ENCODE assay signal across 14 cellular contexts in the genomic region with DNA sequence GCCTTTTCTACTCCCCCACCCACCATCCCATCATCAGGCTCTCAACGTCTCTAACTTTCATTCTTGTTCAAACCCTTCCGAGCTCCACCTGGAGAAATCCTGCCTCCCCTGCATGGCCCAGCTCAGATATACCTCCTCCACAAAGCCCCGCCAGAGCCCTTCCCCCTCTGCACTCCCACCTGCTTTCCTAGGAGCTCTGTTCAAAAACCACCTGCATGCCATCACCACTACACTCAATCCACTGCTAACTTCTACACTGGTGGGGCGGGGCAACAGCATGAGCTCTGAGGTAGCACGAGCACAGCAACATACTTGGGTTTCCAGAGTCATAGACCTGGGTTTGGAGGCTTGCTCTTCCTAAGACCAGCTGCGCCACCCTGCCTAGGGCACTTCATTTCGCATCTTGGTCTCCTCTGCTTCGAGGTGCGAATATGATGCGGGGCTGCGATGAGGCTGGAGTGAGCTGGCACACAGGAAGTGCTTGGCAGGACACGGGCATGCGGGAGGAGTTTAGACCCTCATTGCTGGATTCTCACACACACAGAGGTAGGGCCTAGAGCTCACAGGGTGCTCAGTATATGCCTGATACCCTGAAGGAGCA. TPM values are rescaled to one million over a fixed set of nuclear protein-coding genes. Genes with fewer than 3 reads are reported as not detected.
A peak's percentile ranks its signal among the peaks of the same experiment; 100 is the strongest.
DNase-seq lines count a peak whose midpoint lies in the region; ATAC-seq, FAIRE-seq and TF ChIP-seq lines count a peak whose summit lies in the region.
"Had no signal": no experiment of that assay in that cellular context is flagged by ENCODE, and none has a peak within 500 bp of the region (broad histone marks: within the 10 kb centered on the region; RNA-seq: fewer than 3 reads in every experiment).

No MANE protein-coding gene starts in this region.

- H3K36me3 ChIP-seq in MM.1S (replicated peaks; ENCODE audit: insufficient read depth, low read length) (no peaks in the 10 kb centered on the region; the same call in 1 of the 2 replicates), GM12878 (ENCODE audit: control insufficient read depth in 2 of 2, insufficient read depth in 2 of 2, low read length in 1 of 2) (peaks cover 2 to 11% of the 10 kb centered on the region in 2 experiments), PC-3 (ENCODE audit: low read depth, low read length) (no peaks in the 10 kb centered on the region)
- H3K36me3 ChIP-seq: esophagus squamous epithelium had no signal

- BruUV-seq in GM12878 (replicated peaks; lab: Mats Ljungman, UMichigan): no TSS peak
- BruUV-seq in PC-3 (replicated peaks; lab: Mats Ljungman, UMichigan): no TSS peak

- H4K20me1 ChIP-seq in MM.1S (ENCODE audit: insufficient read depth, low read length) (peaks cover 5% of the 10 kb centered on the region; the same call in 1 of the 2 replicates), GM12878 (ENCODE audit: control insufficient read depth, insufficient read depth) (no peaks in the 10 kb centered on the region), PC-3 (ENCODE audit: low read length) (no peaks in the 10 kb centered on the region)

- no peak overlapping the region for H3K9ac ChIP-seq in MM.1S (ENCODE audit: low read length)
- H3K9ac ChIP-seq in GM12878 (ENCODE audit: control insufficient read depth, insufficient read depth, low read length): peak overlapping the region; percentile 93
- no peak overlapping the region for H3K9ac ChIP-seq in PC-3 (ENCODE audit: low read length)

- H2AFZ ChIP-seq in MM.1S (ENCODE audit: low read length) (no peak overlapping the region), GM12878 (ENCODE audit: control insufficient read depth, low read depth, low read length) (no peak overlapping the region), PC-3 (ENCODE audit: low read length) (no peak overlapping the region)
- H2AFZ ChIP-seq: hepatocyte had no signal

- H3K27me3 ChIP-seq in MM.1S (replicated peaks; ENCODE audit: insufficient read depth, low read length) (no peaks in the 10 kb centered on the region), GM12878 (replicated peaks in 1 of 2; ENCODE audit: control insufficient read depth in 2 of 2, insufficient read depth in 2 of 2, low read length in 1 of 2) (no peaks in the 10 kb centered on the region), PC-3 (ENCODE audit: low read length) (no peaks in the 10 kb centered on the region)
- H3K27me3 ChIP-seq: esophagus squamous epithelium, hepatocyte had no signal

- TF ChIP-seq CTCF in MM.1S (IDR thresholded peaks at IDR 0.05; ENCODE audit: low read length) (no peak), GM12878 (IDR thresholded peaks at IDR 0.05 in 2 of 3, conservative IDR thresholded peaks at IDR 0.05 in 1 of 3; ENCODE audit: control insufficient read depth in 2 of 3, extremely low read depth in 1 of 3, insufficient read depth in 1 of 3, low read depth in 3 of 3, low read length in 3 of 3) (no peak), PC-3 (conservative IDR thresholded peaks at IDR 0.05; ENCODE audit: low read depth, low read length) (no peak)

- H3K27ac Mint-ChIP-seq in activated T-cell treated with anti-CD3 and anti-CD28 coated beads, Interleukin-2, amount 50 U/mL, for 24 hours: peak overlapping the region; percentile 89

- no peak for TF ChIP-seq EP300 in GM12878 (IDR thresholded peaks at IDR 0.05; ENCODE audit: borderline replicate concordance in 1 of 2, control insufficient read depth in 1 of 2, low read depth in 2 of 2, low read length in 2 of 2)

- in situ Hi-C loops in GM12878 (cut with MboI): no loop called here

- peak overlapping the region; percentile 88 for H3K4me3 Mint-ChIP-seq in activated T-cell treated with anti-CD3 and anti-CD28 coated beads, Interleukin-2, amount 50 U/mL, for 24 hours

- ATAC-seq in GM12878 (no peak), PC-3 (no peak), HG02884 (IDR thresholded peaks at IDR 0.05; ENCODE audit: unreplicated experiment) (no peak)

- H3K4me3 ChIP-seq in MM.1S (ENCODE audit: low read length): peak overlapping the region; percentile 52; the same call in 1 of the 2 replicates
- H3K4me3 ChIP-seq in GM12878: peak overlapping the region; percentile 84
- no peak overlapping the region for H3K4me3 ChIP-seq in PC-3 (ENCODE audit: low read length)
- H3K4me3 ChIP-seq: hepatocyte had no signal

- FAIRE-seq in GM12878 (lab: Jason Lieb, UNC): no peak
- FAIRE-seq: TTC549 had no signal

- peaks cover 74% of the 10 kb centered on the region for H3K36me3 Mint-ChIP-seq in activated T-cell treated with anti-CD3 and anti-CD28 coated beads, Interleukin-2, amount 50 U/mL, for 24 hours (ENCODE audit: low read depth)

- H3K27me3 Mint-ChIP-seq in activated T-cell treated with anti-CD3 and anti-CD28 coated beads, Interleukin-2, amount 50 U/mL, for 24 hours: no peaks in the 10 kb centered on the region

- RAD21 ChIA-PET in GM12878 (lab: Charles Lee; ENCODE audit: unreplicated experiment): interaction anchor here (1.0 to 7.0 kb wide), 6 partner anchors 12 to 29 kb away, joined by 3 to 166 read pairs (median 7); no protein-coding TSS in a partner anchor

- no peaks in the 10 kb centered on the region for H3K9me3 Mint-ChIP-seq in activated T-cell treated with anti-CD3 and anti-CD28 coated beads, Interleukin-2, amount 50 U/mL, for 24 hours

- H3K9me2 ChIP-seq in MM.1S (replicated peaks; ENCODE audit: insufficient read depth, low read length) (no peaks in the 10 kb centered on the region), PC-3 (replicated peaks; ENCODE audit: low read length) (no peaks in the 10 kb centered on the region)

- POLR2A ChIA-PET in GM12878 (lab: Charles Lee) (interaction anchor here (0.6 to 11.2 kb wide), 5 partner anchors 12 to 61 kb away, joined by 3 to 169 read pairs (median 4); a partner anchor contains a TSS), PC-3 (lab: Charles Lee; ENCODE audit: unreplicated experiment) (no interaction called here)

- no peak for DNase-seq in activated T-cell treated with anti-CD3 and anti-CD28 coated beads, Interleukin-2, amount 50 U/mL, for 24 hours
- DNase-seq in activated T-cell treated with anti-CD3 and anti-CD28 coated beads for 4 hours (no peak), MM.1S (no peak), GM12878 (ENCODE audit: low read depth, low spot score) (no peak), DMS153 treated with DMSO at 0.1 percent for 48 hours (lab: John Stamatoyannopoulos, UW; ENCODE audit: unreplicated experiment) (no peak), PC-3 (no peak)
- DNase-seq in stimulated activated CD4-positive, alpha-beta T cell treated with anti-CD3 and anti-CD28 coated beads, Interleukin-4, amount 100 ng/mL, for 24 hours: peak; percentile 19
- DNase-seq: esophagus squamous epithelium, IMR-90, NCI-H187, NCI-H748 treated with DMSO at 0.1 percent for 48 hours had no signal

- CTCF ChIA-PET in GM12878 (lab: Yijun Ruan, JAX) (interaction anchor here (0.9 to 4.9 kb wide), 4 partner anchors 12 to 146 kb away, joined by 3 to 66 read pairs (median 10); no protein-coding TSS in a partner anchor), PC-3 (lab: Charles Lee) (no interaction called here)

- SMC1A ChIA-PET in GM12878 (lab: Charles Lee; ENCODE audit: uncharacterized antibody, unreplicated experiment): interaction anchor here (0.6 to 14.8 kb wide), 11 partner anchors 11 to 244 kb away, joined by 3 to 165 read pairs (median 4); no protein-coding TSS in a partner anchor

- H3K9me3 ChIP-seq in MM.1S (replicated peaks; ENCODE audit: insufficient read depth, low read length): no peaks in the 10 kb centered on the region
- no peaks in the 10 kb centered on the region for H3K9me3 ChIP-seq in GM12878 (replicated peaks; ENCODE audit: control insufficient read depth, insufficient read depth, low read length)
- H3K9me3 ChIP-seq in PC-3 (ENCODE audit: low read length): no peaks in the 10 kb centered on the region
- H3K9me3 ChIP-seq: esophagus squamous epithelium had no signal

- WGBS in GM12878 (ENCODE audit: insufficient coverage, insufficient replicate concordance, low lambda C conversion rate, missing lambda C conversion rate): 26% methylated on average over 13 of the region's 13 CpGs

- H3K79me2 ChIP-seq in MM.1S (ENCODE audit: low read length) (peaks cover 90% of the 10 kb centered on the region), GM12878 (ENCODE audit: control insufficient read depth, insufficient read depth, low read length) (peaks cover 81% of the 10 kb centered on the region), PC-3 (ENCODE audit: low read length) (no peaks in the 10 kb centered on the region)
- H3K79me2 ChIP-seq: hepatocyte had no signal

- peak; percentile 60 for TF ChIP-seq POLR2A in GM12878 (IDR thresholded peaks at IDR 0.05; ENCODE audit: low read depth, low read length)

- intact Hi-C loops in GM12878 (cut with micrococcal nuclease; ENCODE audit: unreplicated experiment) (no loop called here), PC-3 (cut with micrococcal nuclease) (no loop called here)

- peaks cover 71% of the 10 kb centered on the region for H3K4me1 Mint-ChIP-seq in activated T-cell treated with anti-CD3 and anti-CD28 coated beads, Interleukin-2, amount 50 U/mL, for 24 hours (ENCODE audit: low read depth)

- H3K4me2 ChIP-seq in MM.1S (ENCODE audit: low read depth, low read length) (peak overlapping the region; percentile 91; the same call in 1 of the 2 replicates), GM12878 (ENCODE audit: control insufficient read depth, insufficient read depth) (peak overlapping the region; percentile 92), PC-3 (ENCODE audit: low read length) (no peak overlapping the region)
- H3K4me2 ChIP-seq: hepatocyte had no signal

- no peak for TF ChIP-seq RAD21 in GM12878 (IDR thresholded peaks at IDR 0.05; ENCODE audit: insufficient read depth, low read depth, low read length)

- H3F3A ChIP-seq in MM.1S (ENCODE audit: insufficient read depth, low read length): peaks cover 36% of the 10 kb centered on the region
- H3F3A ChIP-seq in PC-3 (ENCODE audit: low read length, unreplicated experiment): no peaks in the 10 kb centered on the region

- peak overlapping the region; percentile 8; the same call in 1 of the 2 replicates for H3K27ac ChIP-seq in MM.1S (ENCODE audit: low read length)
- H3K27ac ChIP-seq in GM12878 (ENCODE audit: control insufficient read depth, insufficient read depth): peak overlapping the region; percentile 96
- H3K27ac ChIP-seq in PC-3 (ENCODE audit: low read length): no peak overlapping the region
- H3K27ac ChIP-seq: esophagus squamous epithelium, hepatocyte had no signal

- peaks cover 62% of the 10 kb centered on the region for H3K4me1 ChIP-seq in MM.1S (ENCODE audit: low read length)
- peaks cover 40% of the 10 kb centered on the region for H3K4me1 ChIP-seq in GM12878 (ENCODE audit: control insufficient read depth, insufficient read depth, low read length)
- H3K4me1 ChIP-seq in PC-3 (ENCODE audit: insufficient read depth, low read length): no peaks in the 10 kb centered on the region
- H3K4me1 ChIP-seq: esophagus squamous epithelium had no signal

RNA-seq across cellular contexts. Expression of a gene that starts 3.5 kb away (rescaled TPM):
- total RNA-seq in GM12878 (2013; cell fraction: nucleolus; rRNA removed): 88.3 and 101 TPM in 2 replicates
- total RNA-seq in GM12878 (2014; rRNA removed) (198 and 231 TPM in 2 replicates), GM12878 (2014; rRNA removed; fragmentation: Illumina TruSeq; extraction: Trizol) (123 and 130 TPM in 2 replicates), GM12878 (2021) (183 and 191 TPM in 2 replicates), PC-3 (2014; rRNA removed) (not detected in 2 replicates)
- 67.3 TPM for polyA plus RNA-seq in GM12878 (2011; ENCODE audit: low read depth)
- polyA plus RNA-seq in GM12878 (2011; rRNA removed) (159 and 233 TPM in 2 replicates), GM12878 (2014; fragmentation: Illumina TruSeq; extraction: Trizol) (122 and 155 TPM in 2 replicates), GM12878 (2014; fragmentation: Nextera tagmentation; extraction: Ambion mirVana) (10 to 100 TPM; 23.1 to 39.1 TPM), GM12878 (2014; rRNA removed) (192 and 204 TPM in 2 replicates), GM12878 (2016; fragmentation: Nextera tagmentation; extraction: Ambion mirVana) (100 to 1,000 TPM; 148 to 164 TPM)
- 229 and 314 TPM in 2 replicates for polyA plus RNA-seq in GM12878 (2011; cell fraction: cytosol; rRNA removed)
- polyA plus RNA-seq in GM12878 (2011; cell fraction: nucleus; rRNA removed): 329 and 387 TPM in 2 replicates
- 109 and 113 TPM in 2 replicates for polyA plus RNA-seq in GM12878 (2012)
- 120 and 220 TPM in 2 replicates for polyA minus RNA-seq in GM12878 (2011; rRNA and poly(A)+ RNA removed)
- 77.4 and 94.2 TPM in 2 replicates for polyA minus RNA-seq in GM12878 (2011; cell fraction: cytosol; rRNA and poly(A)+ RNA removed)
- polyA minus RNA-seq in GM12878 (2011; cell fraction: nucleus; rRNA and poly(A)+ RNA removed): 51.7 and 77.8 TPM in 2 replicates
- total RNA-seq: IMR-90 had no signal
- polyA plus RNA-seq: IMR-90 had no signal

RNA-seq across cellular contexts. Expression of a gene that starts 44.5 kb away (rescaled TPM):
- not detected in 2 replicates for total RNA-seq in GM12878 (2013; cell fraction: nucleolus; rRNA removed)
- total RNA-seq in GM12878 (2014; rRNA removed) (0.17 and 0.27 TPM in 2 replicates), GM12878 (2014; rRNA removed; fragmentation: Illumina TruSeq; extraction: Trizol) (0.13 and 0.14 TPM in 2 replicates), GM12878 (2021) (0.21 and 0.27 TPM in 2 replicates), PC-3 (2014; rRNA removed) (not detected in 2 replicates)
- 0.13 TPM for polyA plus RNA-seq in GM12878 (2011; ENCODE audit: low read depth)
- polyA plus RNA-seq in GM12878 (2011; rRNA removed) (0.04 TPM in 2 replicates), GM12878 (2014; fragmentation: Illumina TruSeq; extraction: Trizol) (0.21 and 0.32 TPM in 2 replicates), GM12878 (2014; fragmentation: Nextera tagmentation; extraction: Ambion mirVana) (under 1 TPM; 0.08 to 0.26 TPM), GM12878 (2014; rRNA removed) (0.24 and 0.37 TPM in 2 replicates), GM12878 (2016; fragmentation: Nextera tagmentation; extraction: Ambion mirVana) (under 1 TPM; 0.05 to 0.06 TPM)
- 0.05 and 0.06 TPM in 2 replicates for polyA plus RNA-seq in GM12878 (2011; cell fraction: cytosol; rRNA removed)
- 0.04 and 0.06 TPM in 2 replicates for polyA plus RNA-seq in GM12878 (2011; cell fraction: nucleus; rRNA removed)
- 0.05 and 0.07 TPM in 2 replicates for polyA plus RNA-seq in GM12878 (2012)
- polyA minus RNA-seq in GM12878 (2011; rRNA and poly(A)+ RNA removed): not detected in 2 replicates
- polyA minus RNA-seq in GM12878 (2011; cell fraction: cytosol; rRNA and poly(A)+ RNA removed): not detected in 2 replicates
- not detected in 2 replicates for polyA minus RNA-seq in GM12878 (2011; cell fraction: nucleus; rRNA and poly(A)+ RNA removed)

Comparison
In these comparisons a context has a peak if more than half of its experiments do, and no peak if none do; other contexts are left out.
1. RNA of a gene that starts 3.5 kb away (total RNA-seq): 88.3 to 231 TPM in GM12878; not detected in PC-3; every median in the first group is over 10 times any median in the second.